Comparison of ENCODE assay signal across 2 cellular contexts in genomic region chr7:87146740-87147386, GRCh38.
TF ChIP-seq lines count a peak whose summit lies in the region.

No MANE protein-coding gene starts in this region.

TF ChIP-seq in GM23338, 12 proteins besides CTCF, POLR2A, EP300 and RAD21:
- TF ChIP-seq CREB1 (CRISPR knock-in tag; IDR thresholded peaks at IDR 0.05; ENCODE audit: low read depth) (no peak), STAT1 (IDR thresholded peaks at IDR 0.05; ENCODE audit: unreplicated experiment) (no peak), EZH2 (IDR thresholded peaks at IDR 0.05; ENCODE audit: low read depth, unreplicated experiment) (no peak), JUNB (IDR thresholded peaks at IDR 0.05; ENCODE audit: unreplicated experiment) (no peak), EZH2phosphoT487 (IDR thresholded peaks at IDR 0.05; ENCODE audit: unreplicated experiment) (no peak), ETS1 (IDR thresholded peaks at IDR 0.05) (no peak), REST (IDR thresholded peaks at IDR 0.05; ENCODE audit: unreplicated experiment) (no peak), ZNF331 (CRISPR knock-in tag; IDR thresholded peaks at IDR 0.05; ENCODE audit: low read depth) (no peak), ZNF462 (CRISPR knock-in tag; IDR thresholded peaks at IDR 0.05) (no peak), NANOG (IDR thresholded peaks at IDR 0.05; ENCODE audit: borderline replicate concordance) (no peak), ZNF114 (CRISPR knock-in tag; IDR thresholded peaks at IDR 0.05) (no peak), POLR2AphosphoS5 (IDR thresholded peaks at IDR 0.05; ENCODE audit: low read depth) (no peak)
TF ChIP-seq in GM23338: peak in this region for 0.

TF ChIP-seq in H1, 55 proteins besides CTCF, POLR2A, EP300 and RAD21:
- TF ChIP-seq RFX5 (IDR thresholded peaks at IDR 0.05; ENCODE audit: borderline replicate concordance, low read depth, low read length): no peak
- TF ChIP-seq ASH2L (IDR thresholded peaks at IDR 0.05; ENCODE audit: low read length): no peak
- no peak for TF ChIP-seq FOSL1 (IDR thresholded peaks at IDR 0.05; ENCODE audit: insufficient read depth, low read depth, low read length)
- no peak for TF ChIP-seq KDM1A (IDR thresholded peaks at IDR 0.05; ENCODE audit: borderline replicate concordance, low read length)
- no peak for TF ChIP-seq PHF8 (conservative IDR thresholded peaks at IDR 0.05; ENCODE audit: low read depth, low read length)
- TF ChIP-seq POU5F1 (IDR thresholded peaks at IDR 0.05; ENCODE audit: low read depth, low read length): no peak
- TF ChIP-seq SP2 (IDR thresholded peaks at IDR 0.05; ENCODE audit: low read length): no peak
- no peak for TF ChIP-seq SIX5 (IDR thresholded peaks at IDR 0.05; ENCODE audit: low read depth, low read length)
- TF ChIP-seq TEAD4 (IDR thresholded peaks at IDR 0.05; ENCODE audit: low read depth, low read length): no peak
- TF ChIP-seq TAF1 (IDR thresholded peaks at IDR 0.05; ENCODE audit: low read depth, low read length): no peak
